Comparison of ENCODE assay signal across 7 cellular contexts in the genomic region with DNA sequence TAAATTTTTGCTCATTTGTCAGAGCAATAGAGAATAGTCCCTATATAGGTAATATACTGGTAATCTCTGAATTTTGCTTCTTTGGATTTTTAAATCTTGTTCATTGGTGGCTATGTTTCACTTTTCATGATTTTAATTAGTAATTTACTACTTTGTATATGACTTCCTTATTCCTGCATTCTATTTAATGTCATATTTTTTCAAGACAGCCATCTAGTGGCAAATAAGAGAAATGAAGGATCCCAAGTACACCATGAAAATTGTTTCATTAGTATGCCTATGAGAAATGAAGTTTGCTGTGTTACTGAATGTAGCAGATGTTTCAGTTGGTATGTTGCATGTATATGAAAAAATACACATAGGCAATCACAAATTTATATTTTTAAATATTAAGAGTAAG.
DNase-seq lines count a peak whose midpoint lies in the region; ATAC-seq and TF ChIP-seq lines count a peak whose summit lies in the region.

No MANE protein-coding gene starts in this region.

- no peaks in the 10 kb centered on the region for H3K9me2 ChIP-seq in Karpas-422 (replicated peaks; ENCODE audit: insufficient read depth, low read length)

- peaks cover 58% of the 10 kb centered on the region for H3K79me2 ChIP-seq in Karpas-422 (ENCODE audit: low read length)

- H3K27me3 ChIP-seq in Karpas-422 (ENCODE audit: low read length) = no peaks in the 10 kb centered on the region

- no peaks in the 10 kb centered on the region for H3K4me1 ChIP-seq in Karpas-422 (ENCODE audit: low read length)

- H3K4me3 ChIP-seq in Karpas-422 (ENCODE audit: low read length) = no peak overlapping the region

- H4K20me1 ChIP-seq in Karpas-422 (ENCODE audit: insufficient read depth, low read depth, low read length) = no peaks in the 10 kb centered on the region

- ATAC-seq in left lobe of liver = peak; percentile 63
- ATAC-seq in HG03342 (IDR thresholded peaks at IDR 0.05; ENCODE audit: unreplicated experiment) = no peak

- no peak overlapping the region for H3K9ac ChIP-seq in Karpas-422 (ENCODE audit: low read length)

- peak; percentile 35 for TF ChIP-seq CTCF in GM10266 (IDR thresholded peaks at IDR 0.05; ENCODE audit: control insufficient read depth, insufficient read depth, low read depth, missing control alignments)

- no peak overlapping the region for H3K27ac ChIP-seq in Karpas-422 (ENCODE audit: low read length)
- H3K27ac ChIP-seq in caudate nucleus (ENCODE audit: low read depth, low read length) = no peak overlapping the region

- H3K9me3 ChIP-seq in Karpas-422 (ENCODE audit: low read length) = peaks cover 4% of the 10 kb centered on the region; the same call in 1 of the 2 replicates

- peak; percentile 43 for DNase-seq in GM10266 (ENCODE audit: extremely low spot score)
- DNase-seq in Karpas-422 = peak; percentile 57
- peak; percentile 15 for DNase-seq in astrocyte of the hippocampus (ENCODE audit: low read depth, low spot score)
- no peak for DNase-seq in left lobe of liver (ENCODE audit: low spot score)
- no peak for DNase-seq in GDM1 (lab: John Stamatoyannopoulos, UW)
- no peak for DNase-seq in caudate nucleus (lab: John Stamatoyannopoulos, UW)

- H2AFZ ChIP-seq in Karpas-422 (ENCODE audit: low read length) = no peak overlapping the region

- no peak overlapping the region for H3K4me2 ChIP-seq in Karpas-422 (ENCODE audit: low read depth, low read length, poor library complexity, severe bottlenecking)

- peaks cover 46% of the 10 kb centered on the region for H3K36me3 ChIP-seq in Karpas-422 (ENCODE audit: insufficient read depth, low read length)

Comparison
In these comparisons a context has a peak if more than half of its experiments do, and no peak if none do; other contexts are left out.
1. DNase-seq: peak in GM10266 (single experiment), Karpas-422 (single experiment) and astrocyte of the hippocampus (single experiment); none in left lobe of liver (single experiment), GDM1 (single experiment) and caudate nucleus (0 of 61).